8 cellular contexts compared by ENCODE assay signal in the genomic region with DNA sequence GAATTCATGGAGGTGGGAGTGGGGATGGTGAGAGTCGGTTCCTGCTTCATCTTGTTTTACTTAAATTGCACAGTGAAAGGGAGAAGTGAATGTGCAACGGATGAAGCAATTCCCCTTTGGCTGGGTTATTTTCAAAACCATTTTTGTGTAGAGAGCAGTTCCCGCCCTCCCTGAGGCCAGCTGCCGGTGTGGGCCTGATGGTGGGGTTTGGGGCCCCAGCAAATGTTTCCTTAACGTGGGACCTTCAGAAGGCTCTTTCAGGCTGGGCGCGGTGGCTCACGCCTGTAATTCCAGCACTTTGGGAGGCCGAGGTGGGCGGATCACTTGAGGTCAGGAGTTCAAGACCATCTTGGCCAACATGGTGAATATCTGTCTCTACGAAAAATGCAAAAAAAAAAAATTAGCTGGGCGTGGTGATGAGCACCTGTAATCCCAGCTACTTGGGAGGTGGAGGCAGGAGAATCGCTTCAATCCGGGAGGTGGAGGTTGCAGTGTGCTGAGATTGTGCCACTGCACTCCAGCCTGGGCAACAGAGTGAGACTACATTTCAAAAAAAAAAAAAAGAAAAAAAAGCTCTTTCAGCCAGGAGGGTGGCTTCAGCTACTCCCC. TPM values are rescaled to one million over a fixed set of nuclear protein-coding genes. Genes with fewer than 3 reads are reported as not detected.
DNase-seq lines count a peak whose midpoint lies in the region; ATAC-seq and TF ChIP-seq lines count a peak whose summit lies in the region.
"Not testable (repeated sequence)": the region's sequence is repeated elsewhere in the genome, so short reads cannot be mapped to it uniquely, and the experiment has no call there.

No MANE protein-coding gene starts in this region.

- not testable (repeated sequence) for H3K36me3 ChIP-seq in HEK293 (ENCODE audit: control insufficient read depth in 2 of 2, insufficient read depth in 1 of 2, low read length in 2 of 2); OCI-LY1 (ENCODE audit: insufficient read depth, low read length); heart right ventricle; neural progenitor cell

- peak overlapping the region; percentile 88 for H3K27ac ChIP-seq in CD4-positive, alpha-beta T cell (ENCODE audit: low read depth, low read length)
- not testable (repeated sequence) for H3K27ac ChIP-seq in HEK293 (ENCODE audit: extremely low read depth, low read depth, low read length); neural progenitor cell
- H3K27ac ChIP-seq in OCI-LY1 (ENCODE audit: low read depth, low read length, poor library complexity, severe bottlenecking) (peak overlapping the region; percentile 97), heart right ventricle (peak overlapping the region in 1 of 10 donors; percentile 96)

- not testable (repeated sequence) for H3K4me3 ChIP-seq in HEK293 (ENCODE audit: low read depth, low read length); neural progenitor cell
- H3K4me3 ChIP-seq in OCI-LY1 (ENCODE audit: low read depth, low read length, poor library complexity, severe bottlenecking), result peak overlapping the region; percentile 78
- H3K4me3 ChIP-seq in heart right ventricle, result peak overlapping the region in 3 of 10 donors; percentile 58 to 86 (median 61)

- H3K4me3 Mint-ChIP-seq in CD4-positive, alpha-beta T cell, result peak overlapping the region; percentile 98
- H3K4me3 Mint-ChIP-seq in activated CD4-positive, alpha-beta T cell treated with anti-CD3 and anti-CD28 coated beads, Interleukin-2, amount 10 ng/mL, durations not matched to agents 24 days and 14 days, result peak overlapping the region; percentile 98
- H3K4me3 Mint-ChIP-seq in activated naive CD4-positive, alpha-beta T cell treated with anti-CD3 and anti-CD28 coated beads for 36 hours, result peak overlapping the region; percentile 99
- H3K4me3 Mint-ChIP-seq in neural progenitor cell, result peak overlapping the region; percentile 55
- peak overlapping the region; percentile 96 for H3K4me3 Mint-ChIP-seq in stimulated activated naive CD8-positive, alpha-beta T cell treated with anti-CD3 and anti-CD28 coated beads, Interleukin-15, amount 100 ng/mL, for 72 hours

- not testable (repeated sequence) for H4K20me1 ChIP-seq in OCI-LY1 (ENCODE audit: insufficient read depth, low read length); neural progenitor cell (ENCODE audit: low read depth)

- H3F3A ChIP-seq in OCI-LY1 (ENCODE audit: insufficient read depth, low read length), result not testable (repeated sequence)
- H3F3A ChIP-seq in neural progenitor cell (ENCODE audit: low read depth), result peaks cover 10% of the 10 kb centered on the region

- H3K4me2 ChIP-seq in OCI-LY1 (ENCODE audit: low read length), result peak overlapping the region; percentile 69
- not testable (repeated sequence) for H3K4me2 ChIP-seq in neural progenitor cell

- POLR2A ChIA-PET in CD4-positive, alpha-beta T cell (lab: Charles Lee), result interaction anchor here (0.7 to 14.1 kb wide), 14 partner anchors 12 to 1626 kb away, joined by 3 to 512 read pairs (median 14); partner anchors contain the start of gene PGD
- POLR2A ChIA-PET in HEK293 (lab: Yijun Ruan, JAX), result not testable (repeated sequence)

- intact Hi-C loops in CD4-positive, alpha-beta T cell (cut with DNase I, micrococcal nuclease), result loop anchor here (2.0 to 5.0 kb wide), 2 partner anchors 63 to 74 kb away; no protein-coding TSS in a partner anchor
- intact Hi-C loops in activated CD4-positive, alpha-beta T cell treated with anti-CD3 and anti-CD28 coated beads, Interleukin-2, amount 10 ng/mL, durations not matched to agents 24 days and 14 days (cut with micrococcal nuclease), result loop anchor here (1.0 kb wide), 1 partner anchor 33 kb away; no protein-coding TSS in a partner anchor
- intact Hi-C loops in activated naive CD4-positive, alpha-beta T cell treated with anti-CD3 and anti-CD28 coated beads for 36 hours (cut with micrococcal nuclease), result loop anchor here (1.0 to 10.0 kb wide), 7 partner anchors 16 to 780 kb away; partner anchors contain the start of genes ENO1 and UBE4B
- intact Hi-C loops in heart right ventricle (cut with DNase I), result not testable (repeated sequence)

- not testable (repeated sequence) for H3K27me3 Mint-ChIP-seq in CD4-positive, alpha-beta T cell; activated CD4-positive, alpha-beta T cell treated with anti-CD3 and anti-CD28 coated beads, Interleukin-2, amount 10 ng/mL, durations not matched to agents 24 days and 14 days; activated naive CD4-positive, alpha-beta T cell treated with anti-CD3 and anti-CD28 coated beads for 36 hours (ENCODE audit: low read depth); stimulated activated naive CD8-positive, alpha-beta T cell treated with anti-CD3 and anti-CD28 coated beads, Interleukin-15, amount 100 ng/mL, for 72 hours
- H3K27me3 Mint-ChIP-seq in neural progenitor cell (ENCODE audit: insufficient read depth, low read depth), result peaks cover 45% of the 10 kb centered on the region

- peak overlapping the region; percentile 97 for H3K27ac Mint-ChIP-seq in CD4-positive, alpha-beta T cell
- peak overlapping the region; percentile 99 for H3K27ac Mint-ChIP-seq in activated CD4-positive, alpha-beta T cell treated with anti-CD3 and anti-CD28 coated beads, Interleukin-2, amount 10 ng/mL, durations not matched to agents 24 days and 14 days
- peak overlapping the region; percentile 100 for H3K27ac Mint-ChIP-seq in activated naive CD4-positive, alpha-beta T cell treated with anti-CD3 and anti-CD28 coated beads for 36 hours
- H3K27ac Mint-ChIP-seq in neural progenitor cell, result not testable (repeated sequence)
- peak overlapping the region; percentile 96 to 97 for H3K27ac Mint-ChIP-seq in stimulated activated naive CD8-positive, alpha-beta T cell treated with anti-CD3 and anti-CD28 coated beads, Interleukin-15, amount 100 ng/mL, for 72 hours

- peaks cover 43% of the 10 kb centered on the region for H3K36me3 Mint-ChIP-seq in CD4-positive, alpha-beta T cell (ENCODE audit: low read depth)
- H3K36me3 Mint-ChIP-seq in activated CD4-positive, alpha-beta T cell treated with anti-CD3 and anti-CD28 coated beads, Interleukin-2, amount 10 ng/mL, durations not matched to agents 24 days and 14 days (ENCODE audit: low read depth), result peaks cover 43% of the 10 kb centered on the region
- H3K36me3 Mint-ChIP-seq in activated naive CD4-positive, alpha-beta T cell treated with anti-CD3 and anti-CD28 coated beads for 36 hours (ENCODE audit: low read depth), result peaks cover 19% of the 10 kb centered on the region
- H3K36me3 Mint-ChIP-seq in neural progenitor cell, result not testable (repeated sequence)

- H3K9ac ChIP-seq in OCI-LY1 (ENCODE audit: low read length), result peak overlapping the region; percentile 88
- not testable (repeated sequence) for H3K9ac ChIP-seq in neural progenitor cell

- H3K9me3 Mint-ChIP-seq in CD4-positive, alpha-beta T cell; activated CD4-positive, alpha-beta T cell treated with anti-CD3 and anti-CD28 coated beads, Interleukin-2, amount 10 ng/mL, durations not matched to agents 24 days and 14 days; activated naive CD4-positive, alpha-beta T cell treated with anti-CD3 and anti-CD28 coated beads for 36 hours; neural progenitor cell; stimulated activated naive CD8-positive, alpha-beta T cell treated with anti-CD3 and anti-CD28 coated beads, Interleukin-15, amount 100 ng/mL, for 72 hours: not testable (repeated sequence)

- H3K4me1 ChIP-seq in HEK293 (ENCODE audit: control insufficient read depth, insufficient read depth, low read length); neural progenitor cell: not testable (repeated sequence)
- H3K4me1 ChIP-seq in OCI-LY1 (ENCODE audit: insufficient read depth, low read length, severe bottlenecking) (peaks cover 65% of the 10 kb centered on the region), heart right ventricle (peaks cover 2 to 75% (median 17%) of the 10 kb centered on the region in 9 donors)

- CTCF ChIA-PET in CD4-positive, alpha-beta T cell (lab: Charles Lee), result interaction anchor here (1.2 to 9.6 kb wide), 4 partner anchors 26 to 65 kb away, joined by 3 to 117 read pairs (median 3); no protein-coding TSS in a partner anchor
- CTCF ChIA-PET in HEK293 (lab: Yijun Ruan, JAX), result interaction anchor here (1.0 to 1.3 kb wide), 2 partner anchors 28 to 39 kb away, joined by 3 read pairs; no protein-coding TSS in a partner anchor
- CTCF ChIA-PET in activated naive CD4-positive, alpha-beta T cell treated with anti-CD3 and anti-CD28 coated beads for 36 hours (lab: Charles Lee), result interaction anchor here (0.7 to 5.5 kb wide), 8 partner anchors 10 to 132 kb away, joined by 4 to 73 read pairs (median 5); no protein-coding TSS in a partner anchor

- H3K9me2 ChIP-seq in OCI-LY1 (ENCODE audit: low read depth, low read length), result not testable (repeated sequence)

- TF ChIP-seq CTCF in CD4-positive, alpha-beta T cell (IDR thresholded peaks at IDR 0.05); HEK293 (tag by site-specific recombination; IDR thresholded peaks at IDR 0.05); OCI-LY1 (IDR thresholded peaks at IDR 0.05; ENCODE audit: low read length); heart right ventricle (IDR thresholded peaks at IDR 0.05); neural progenitor cell (IDR thresholded peaks at IDR 0.05): not testable (repeated sequence)

- peaks cover 21% of the 10 kb centered on the region for H3K79me2 ChIP-seq in OCI-LY1 (ENCODE audit: insufficient read depth, low read length)
- not testable (repeated sequence) for H3K79me2 ChIP-seq in neural progenitor cell (ENCODE audit: low read depth)

- not testable (repeated sequence) for DNase-seq in CD4-positive, alpha-beta T cell; heart right ventricle; neural progenitor cell (ENCODE audit: low spot score)
- DNase-seq in activated CD4-positive, alpha-beta T cell treated with anti-CD3 and anti-CD28 coated beads, Interleukin-2, amount 10 ng/mL, durations not matched to agents 24 days and 14 days, result peak; percentile 74
- DNase-seq in activated naive CD4-positive, alpha-beta T cell treated with anti-CD3 and anti-CD28 coated beads for 36 hours, result peak; percentile 65
- peak; percentile 49 to 54 for DNase-seq in stimulated activated naive CD8-positive, alpha-beta T cell treated with anti-CD3 and anti-CD28 coated beads, Interleukin-15, amount 100 ng/mL, for 72 hours

- 81 to 88% methylated on average over 14 of the region's 14 CpGs for WGBS in heart right ventricle, 2 donors

- H3K9me3 ChIP-seq in CD4-positive, alpha-beta T cell (ENCODE audit: control insufficient read depth, low read length); HEK293 (ENCODE audit: control insufficient read depth, insufficient read depth, low read depth, low read length); OCI-LY1 (ENCODE audit: low read length); heart right ventricle; neural progenitor cell (ENCODE audit: low read depth): not testable (repeated sequence)

- H3K27me3 ChIP-seq in CD4-positive, alpha-beta T cell (ENCODE audit: control insufficient read depth, insufficient read depth, low read length); OCI-LY1 (ENCODE audit: insufficient read depth, low read length): not testable (repeated sequence)
- peaks cover 0 to 49% (median 36%) of the 10 kb centered on the region in 7 donors for H3K27me3 ChIP-seq in heart right ventricle
- H3K27me3 ChIP-seq in neural progenitor cell, result peaks cover 55% of the 10 kb centered on the region

- H2AFZ ChIP-seq in OCI-LY1 (ENCODE audit: low read length); neural progenitor cell (replicated peaks): not testable (repeated sequence)

- peaks cover 82% of the 10 kb centered on the region for H3K4me1 Mint-ChIP-seq in CD4-positive, alpha-beta T cell (ENCODE audit: low read depth)
- H3K4me1 Mint-ChIP-seq in activated CD4-positive, alpha-beta T cell treated with anti-CD3 and anti-CD28 coated beads, Interleukin-2, amount 10 ng/mL, durations not matched to agents 24 days and 14 days, result peaks cover 66% of the 10 kb centered on the region
- H3K4me1 Mint-ChIP-seq in activated naive CD4-positive, alpha-beta T cell treated with anti-CD3 and anti-CD28 coated beads for 36 hours (ENCODE audit: low read depth), result peaks cover 70% of the 10 kb centered on the region
- not testable (repeated sequence) for H3K4me1 Mint-ChIP-seq in neural progenitor cell
- H3K4me1 Mint-ChIP-seq in stimulated activated naive CD8-positive, alpha-beta T cell treated with anti-CD3 and anti-CD28 coated beads, Interleukin-15, amount 100 ng/mL, for 72 hours, result peaks cover 76% of the 10 kb centered on the region

- ATAC-seq in CD4-positive, alpha-beta T cell (ENCODE audit: poor library complexity), result peak; percentile 9
- peak in 6 of 8 donors; percentile 6 to 38 (median 22) for ATAC-seq in heart right ventricle
- ATAC-seq in stimulated activated naive CD8-positive, alpha-beta T cell treated with anti-CD3 and anti-CD28 coated beads, Interleukin-15, amount 100 ng/mL, for 72 hours, result peak; percentile 5

RNA-seq across cellular contexts. Expression of gene PIK3CD, which starts 3.1 kb away (rescaled TPM):
- 100 to 1,000 TPM; 202 to 213 TPM for total RNA-seq in CD4-positive, alpha-beta T cell
- 233 TPM in 2 replicates for total RNA-seq in activated CD4-positive, alpha-beta T cell treated with anti-CD3 and anti-CD28 coated beads, Interleukin-2, amount 10 ng/mL, durations not matched to agents 24 days and 14 days
- total RNA-seq in activated naive CD4-positive, alpha-beta T cell treated with anti-CD3 and anti-CD28 coated beads for 36 hours, result 100 to 1,000 TPM in 1 of 2 experiments, 10 to 100 TPM in 1; 96.6 to 101 TPM
- 10 to 100 TPM in 1 of 10 donors, 1 to 10 TPM in 9; 1.9 to 12.1 (median 3.0) TPM for total RNA-seq in heart right ventricle
- 1 to 10 TPM; 1.0 to 2.7 TPM for polyA plus RNA-seq in heart right ventricle
- total RNA-seq in neural progenitor cell (ENCODE audit: low replicate concordance), result 5.0 and 8.8 TPM in 2 replicates
